ENCODE assay signal across 13 cellular contexts in the genomic region with DNA sequence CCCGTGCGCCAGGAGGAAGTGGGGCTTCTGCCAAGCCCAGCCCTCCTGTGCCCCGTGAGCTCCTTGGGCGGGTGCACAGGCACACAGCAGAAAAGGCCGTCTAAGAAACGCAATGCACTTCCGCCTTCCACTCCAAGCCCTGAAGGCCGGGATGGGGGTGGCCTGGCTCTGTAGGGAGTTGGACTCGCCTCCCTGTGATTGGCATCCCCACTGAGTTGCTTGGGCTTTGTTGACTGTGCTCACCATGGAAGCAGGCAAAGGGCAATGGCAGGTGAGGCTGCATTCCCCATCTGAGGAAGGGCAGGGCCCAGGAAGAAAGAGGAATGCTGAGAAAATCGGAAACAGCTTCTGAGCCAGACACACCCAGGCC.
DNase-seq lines count a peak whose midpoint lies in the region; ATAC-seq and TF ChIP-seq lines count a peak whose summit lies in the region.
"Had no signal": no experiment of that assay in that cellular context is flagged by ENCODE, and none has a peak within 500 bp of the region (broad histone marks: within the 10 kb centered on the region; RNA-seq: fewer than 3 reads in every experiment).

No MANE protein-coding gene starts in this region.

- no TSS peak for BruUV-seq in Calu3 (replicated peaks; lab: Mats Ljungman, UMichigan)

- CTCF ChIA-PET in Calu3 (lab: Charles Lee): interaction anchor here (1.0 to 1.9 kb wide), 5 partner anchors 12 to 222 kb away, joined by 3 to 5 read pairs (median 3); no protein-coding TSS in a partner anchor

- H3K4me1 ChIP-seq in body of pancreas (peaks cover 45% of the 10 kb centered on the region), mucosa of stomach (ENCODE audit: control insufficient read depth, insufficient read depth, low read length) (peaks cover 31% of the 10 kb centered on the region)
- H3K4me1 ChIP-seq: BLaER1 treated with 17β-estradiol and CSF1 and Interleukin-3, amounts not matched to agents 10 nM and 100 nM; heart left ventricle; spleen had no signal

- H3K27me3 ChIP-seq in body of pancreas (no peaks in the 10 kb centered on the region), mucosa of stomach (ENCODE audit: control insufficient read depth, insufficient read depth, low read length) (no peaks in the 10 kb centered on the region)
- H3K27me3 ChIP-seq: BLaER1 treated with 17β-estradiol and CSF1 and Interleukin-3, amounts not matched to agents 10 nM and 100 nM; spleen had no signal

- H3K4me3 ChIP-seq in body of pancreas (no peak overlapping the region), mucosa of stomach (ENCODE audit: low read length) (peak overlapping the region; percentile 67)
- H3K4me3 ChIP-seq: BLaER1 treated with 17β-estradiol and CSF1 and Interleukin-3, amounts not matched to agents 10 nM and 100 nM; heart left ventricle; spleen had no signal

- DNase-seq in Calu3 (peak; percentile 92), NCI-H2029 (lab: John Stamatoyannopoulos, UW) (peak; percentile 97), body of pancreas (peak; percentile 87 to 93 (median 90)), amygdala (lab: John Stamatoyannopoulos, UW) (no peak)
- no peak for DNase-seq in stimulated activated CD4-positive, alpha-beta T cell treated with anti-CD3 and anti-CD28 coated beads, Interleukin-2, amount 100 ng/mL, for 48 hours
- no peak for DNase-seq in NK-92 treated with Interleukin-12 subunit alpha and Interleukin-12 subunit beta, amount 100 ng/mL, for 24 hours (lab: John Stamatoyannopoulos, UW)
- DNase-seq: activated CD4-positive, CD25-positive, alpha-beta regulatory T cell; MV-4-11; spleen had no signal

- H3K27ac ChIP-seq in body of pancreas: peak overlapping the region; percentile 87 to 93 (median 90)
- H3K27ac ChIP-seq: BLaER1 treated with 17β-estradiol and CSF1 and Interleukin-3, amounts not matched to agents 10 nM and 100 nM; heart left ventricle; spleen had no signal

- peak in 2 of 3 donors; percentile 47 to 65 for TF ChIP-seq POLR2A in body of pancreas (IDR thresholded peaks at IDR 0.05)

- H3K36me3 ChIP-seq in body of pancreas (replicated peaks in 1 of 2; ENCODE audit: insufficient read depth in 1 of 2, low read depth in 2 of 2) (no peaks in the 10 kb centered on the region), mucosa of stomach (ENCODE audit: control insufficient read depth, insufficient read depth, low read length) (no peaks in the 10 kb centered on the region)
- H3K36me3 ChIP-seq: BLaER1 treated with 17β-estradiol and CSF1 and Interleukin-3, amounts not matched to agents 10 nM and 100 nM; heart left ventricle; spleen had no signal

- no peaks in the 10 kb centered on the region for H3K27me3 Mint-ChIP-seq in Calu3 (ENCODE audit: unreplicated experiment)

- ATAC-seq in body of pancreas (peak; percentile 78), GM21360 (IDR thresholded peaks at IDR 0.05; ENCODE audit: unreplicated experiment) (no peak)

- H3K4me3 Mint-ChIP-seq in Calu3 (ENCODE audit: low read depth, unreplicated experiment): peak overlapping the region; percentile 89

- peak overlapping the region; percentile 99 for H3K27ac Mint-ChIP-seq in Calu3 (ENCODE audit: unreplicated experiment)

- WGBS in body of pancreas, 2 donors: 38% methylated on average over 10 of the region's 10 CpGs; no CpG with 5 or more reads in 1 of the 2 donors

- peak overlapping the region; percentile 79 for H3K9ac ChIP-seq in mucosa of stomach (ENCODE audit: low read length)
- H3K9ac ChIP-seq: BLaER1 treated with 17β-estradiol and CSF1 and Interleukin-3, amounts not matched to agents 10 nM and 100 nM had no signal

- H3K9me3 ChIP-seq in body of pancreas: no peaks in the 10 kb centered on the region
- H3K9me3 ChIP-seq in mucosa of stomach (ENCODE audit: control insufficient read depth, low read length): no peaks in the 10 kb centered on the region
- H3K9me3 ChIP-seq: BLaER1 treated with 17β-estradiol and CSF1 and Interleukin-3, amounts not matched to agents 10 nM and 100 nM; heart left ventricle; spleen had no signal

- intact Hi-C loops in Calu3 (cut with micrococcal nuclease; ENCODE audit: unreplicated experiment): loop anchor here (5.0 kb wide), 1 partner anchor 38 kb away; no protein-coding TSS in a partner anchor
- intact Hi-C loops in body of pancreas (cut with DNase I): no loop called here

- peaks cover 33% of the 10 kb centered on the region for H3K36me3 Mint-ChIP-seq in Calu3 (ENCODE audit: insufficient read depth, unreplicated experiment)

- TF ChIP-seq CTCF in Calu3 (IDR thresholded peaks at IDR 0.05; ENCODE audit: unreplicated experiment) (no peak), body of pancreas (IDR thresholded peaks at IDR 0.05) (no peak)

- H3K4me1 Mint-ChIP-seq in Calu3 (ENCODE audit: low read depth, unreplicated experiment): peaks cover 44% of the 10 kb centered on the region

- H3K9me3 Mint-ChIP-seq in Calu3 (ENCODE audit: low read depth, unreplicated experiment): no peaks in the 10 kb centered on the region

Comparison
In these comparisons a context has a peak if more than half of its experiments do, and no peak if none do; other contexts are left out.
1. DNase-seq: peak in Calu3 (single experiment), NCI-H2029 (single experiment) and body of pancreas (4 of 4); none in amygdala (0 of 56), stimulated activated CD4-positive, alpha-beta T cell treated with anti-CD3 and anti-CD28 coated beads, Interleukin-2, amount 100 ng/mL, for 48 hours (0 of 2) and NK-92 treated with Interleukin-12 subunit alpha and Interleukin-12 subunit beta, amount 100 ng/mL, for 24 hours (single experiment).